10 cellular contexts compared by ENCODE assay signal in genomic region chr9:114177423-114178064, GRCh38. TPM values are rescaled to one million over a fixed set of nuclear protein-coding genes. Genes with fewer than 3 reads are reported as not detected.
DNase-seq lines count a peak whose midpoint lies in the region; ATAC-seq, FAIRE-seq and TF ChIP-seq lines count a peak whose summit lies in the region.
"Had no signal": no experiment of that assay in that cellular context is flagged by ENCODE, and none has a peak within 500 bp of the region (broad histone marks: within the 10 kb centered on the region; RNA-seq: fewer than 3 reads in every experiment).

No MANE protein-coding gene starts in this region.

- no peaks in the 10 kb centered on the region for H3K9me3 ChIP-seq in HUES6 (ENCODE audit: control insufficient read depth, insufficient read depth, low read depth, low read length)
- H3K9me3 ChIP-seq in astrocyte (ENCODE audit: insufficient read depth, low read depth, low read length): no peaks in the 10 kb centered on the region

- H2AFZ ChIP-seq in astrocyte (ENCODE audit: low read depth, low read length): no peak overlapping the region

- peak overlapping the region; percentile 39 for H3K4me2 ChIP-seq in astrocyte (ENCODE audit: low read length)

- H4K20me1 ChIP-seq in astrocyte (ENCODE audit: insufficient read depth, low read length): peaks cover 7% of the 10 kb centered on the region

- peaks cover 7% of the 10 kb centered on the region for H3K79me2 ChIP-seq in astrocyte (ENCODE audit: insufficient read depth, low read length)

- no peaks in the 10 kb centered on the region for H3K27me3 Mint-ChIP-seq in astrocyte (ENCODE audit: low read depth, unreplicated experiment)

- DNase-seq in A172 (ENCODE audit: low spot score): peak; percentile 85
- DNase-seq in astrocyte (ENCODE audit: low read depth): peak; percentile 63
- no peak for DNase-seq in left lobe of liver (ENCODE audit: low spot score)
- no peak for DNase-seq in H4 (ENCODE audit: low spot score)
- no peak for DNase-seq in ecto neural progenitor cell (ENCODE audit: low spot score)
- no peak for DNase-seq in putamen (ENCODE audit: low spot score)
- DNase-seq: activated naive CD8-positive, alpha-beta T cell treated with anti-CD3 and anti-CD28 coated beads for 36 hours had no signal

- TF ChIP-seq CTCF in astrocyte (IDR thresholded peaks at IDR 0.05; ENCODE audit: insufficient read depth, low read depth, low read length): no peak

- H3K4me3 ChIP-seq in HUES6 (ENCODE audit: low read depth, low read length) (no peak overlapping the region), astrocyte (ENCODE audit: insufficient read depth, low read depth, low read length) (no peak overlapping the region)

- peaks cover 1% of the 10 kb centered on the region for H3K9me3 Mint-ChIP-seq in astrocyte (ENCODE audit: unreplicated experiment)
- H3K9me3 Mint-ChIP-seq: activated naive CD8-positive, alpha-beta T cell treated with anti-CD3 and anti-CD28 coated beads for 36 hours had no signal

- H3K36me3 Mint-ChIP-seq in astrocyte (ENCODE audit: low read depth, unreplicated experiment): peaks cover 13% of the 10 kb centered on the region
- H3K36me3 Mint-ChIP-seq: activated naive CD8-positive, alpha-beta T cell treated with anti-CD3 and anti-CD28 coated beads for 36 hours had no signal

- ATAC-seq in left lobe of liver: peak; percentile 3
- no peak for ATAC-seq in GM21825 (IDR thresholded peaks at IDR 0.05; ENCODE audit: unreplicated experiment)

- H3K27ac ChIP-seq in HUES6 (ENCODE audit: low read depth, low read length) (peak overlapping the region; percentile 29; the same call in 1 of the 2 replicates), astrocyte (ENCODE audit: low read depth, low read length) (no peak overlapping the region)
- H3K27ac ChIP-seq: C4-2B had no signal

- H3K9ac ChIP-seq in HUES6 (ENCODE audit: low read length) (no peak overlapping the region), astrocyte (ENCODE audit: low read length) (peak overlapping the region; percentile 8)

- no peaks in the 10 kb centered on the region for H3K27me3 ChIP-seq in HUES6 (ENCODE audit: control insufficient read depth, insufficient read depth, low read length)
- no peaks in the 10 kb centered on the region for H3K27me3 ChIP-seq in astrocyte (ENCODE audit: insufficient read depth, low read length)

- H3K27ac Mint-ChIP-seq in astrocyte (ENCODE audit: unreplicated experiment): no peak overlapping the region
- H3K27ac Mint-ChIP-seq: activated naive CD8-positive, alpha-beta T cell treated with anti-CD3 and anti-CD28 coated beads for 36 hours had no signal

- FAIRE-seq in astrocyte (lab: Jason Lieb, UNC): peak; percentile 87

- H3K36me3 ChIP-seq in HUES6 (ENCODE audit: control insufficient read depth, insufficient read depth, low read length) (0 out of 2 replicates have a peak, but pooled peaks cover 9% of the 10 kb centered on the region), astrocyte (ENCODE audit: insufficient read depth, low read length) (no peaks in the 10 kb centered on the region)

- peak overlapping the region; percentile 30 for H3K4me3 Mint-ChIP-seq in astrocyte (ENCODE audit: unreplicated experiment)
- H3K4me3 Mint-ChIP-seq: activated naive CD8-positive, alpha-beta T cell treated with anti-CD3 and anti-CD28 coated beads for 36 hours had no signal

- H3K4me1 ChIP-seq in HUES6 (ENCODE audit: control insufficient read depth, insufficient read depth, low read length) (peaks cover 41% of the 10 kb centered on the region; the same call in 1 of the 2 replicates), astrocyte (ENCODE audit: insufficient read depth, low read length) (peaks cover 61% of the 10 kb centered on the region)

- H3K4me1 Mint-ChIP-seq in astrocyte (ENCODE audit: low read depth, unreplicated experiment): peaks cover 45% of the 10 kb centered on the region
- H3K4me1 Mint-ChIP-seq: activated naive CD8-positive, alpha-beta T cell treated with anti-CD3 and anti-CD28 coated beads for 36 hours had no signal

RNA-seq across cellular contexts. Expression of gene COL27A1, which starts 22.2 kb away (rescaled TPM):
- 8.2 and 8.4 TPM in 2 replicates for total RNA-seq in A172 (2014; rRNA removed; shearing (Covaris generic))
- 27.6 and 31.2 TPM in 2 replicates for total RNA-seq in astrocyte
- 51.0 TPM for total RNA-seq in left lobe of liver
- total RNA-seq in H4 (2014; rRNA removed; shearing (Covaris generic)): 1.3 and 2.4 TPM in 2 replicates

Comparison
In these comparisons a context has a peak if more than half of its experiments do, and no peak if none do; other contexts are left out.
1. DNase-seq: peak in A172 (single experiment) and astrocyte (single experiment); none in left lobe of liver (single experiment), H4 (single experiment), ecto neural progenitor cell (single experiment) and putamen (single experiment).